In genomic region chr5:143824851-143825720, GRCh38 we compare ENCODE assay signal across 8 cellular contexts. TPM values are rescaled to one million over a fixed set of nuclear protein-coding genes. Genes with fewer than 3 reads are reported as not detected.
DNase-seq lines count a peak whose midpoint lies in the region; ATAC-seq and TF ChIP-seq lines count a peak whose summit lies in the region.

No MANE protein-coding gene starts in this region.

- ATAC-seq in GM18868 (IDR thresholded peaks at IDR 0.05; ENCODE audit: unreplicated experiment) = peak; percentile 36
- ATAC-seq in HG03135 (IDR thresholded peaks at IDR 0.05; ENCODE audit: unreplicated experiment) = peak; percentile 51
- peak; percentile 96 for ATAC-seq in left lobe of liver

- DNase-seq in AG10803 (ENCODE audit: low read depth) (peak; percentile 67), NCI-H345 (lab: John Stamatoyannopoulos, UW) (peak; percentile 82), cerebellum (ENCODE audit: low spot score) (peak; percentile 69), left lobe of liver (ENCODE audit: low spot score) (peak; percentile 81)
- peak; percentile 74 for DNase-seq in activated CD4-positive, alpha-beta T cell treated with anti-CD3 and anti-CD28 coated beads for 1 hour
- peak; percentile 78 to 84 for DNase-seq in stimulated activated CD4-positive, alpha-beta T cell treated with anti-CD3 and anti-CD28 coated beads, Interleukin-4, amount 100 ng/mL, for 4 hours

- H3K4me3 ChIP-seq in AG10803 (ENCODE audit: low read length) = no peak overlapping the region

- TF ChIP-seq CTCF in AG10803 (conservative IDR thresholded peaks at IDR 0.05; ENCODE audit: low read length) = peak; percentile 96

RNA-seq across cellular contexts. Expression of gene HMHB1, which starts 13.1 kb away (rescaled TPM):
- total RNA-seq in cerebellum = not detected
- total RNA-seq in left lobe of liver = not detected

Comparison
In these comparisons a context has a peak if more than half of its experiments do, and no peak if none do; other contexts are left out.
1. ATAC-seq: peak in every context shown above with its lines; median percentile 96 in left lobe of liver; 51 in HG03135; 36 in GM18868.